Comparison of ENCODE assay signal across 1 cellular context in the genomic region with DNA sequence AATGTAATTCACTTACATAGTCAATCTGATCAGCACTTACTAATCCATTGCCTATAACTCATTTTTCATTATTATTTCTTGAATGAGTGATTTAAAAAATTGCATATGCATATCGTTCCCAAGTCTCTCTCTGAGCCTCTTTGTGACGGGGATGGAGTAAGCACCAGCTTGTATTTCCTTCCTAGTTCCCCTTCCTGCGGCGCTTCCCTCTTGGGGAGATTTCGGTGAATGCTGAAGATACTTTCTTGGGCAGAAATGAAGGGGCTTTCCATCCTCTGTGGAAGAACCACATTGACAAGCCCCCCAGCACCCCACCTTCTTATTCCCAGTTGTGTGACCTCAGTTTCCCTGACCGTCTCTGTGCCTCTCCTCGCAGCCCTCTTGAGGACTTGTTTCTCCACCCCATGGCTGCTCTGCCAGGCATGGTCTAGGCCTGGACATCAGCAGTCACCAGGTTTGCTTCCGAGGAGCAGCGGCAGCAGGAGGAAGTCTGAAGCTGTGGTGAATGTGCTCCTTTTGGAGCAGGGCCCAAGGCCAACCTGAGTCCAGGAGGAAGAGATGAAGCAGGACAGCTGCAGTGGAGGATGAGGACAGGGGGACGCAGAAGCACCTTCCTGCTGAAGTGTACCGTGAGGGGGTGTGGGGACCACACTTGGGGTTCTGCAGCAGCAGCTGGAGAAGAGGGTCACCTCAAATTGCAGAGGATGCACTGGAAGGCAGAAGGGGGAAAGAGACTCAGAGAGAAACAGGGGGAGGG.
TF ChIP-seq lines count a peak whose summit lies in the region.

No MANE protein-coding gene starts in this region.

TF ChIP-seq in GM12878, 131 proteins besides CTCF, POLR2A, EP300 and RAD21 (continued from another document and continues in another):
- TF ChIP-seq, protein P1, sequence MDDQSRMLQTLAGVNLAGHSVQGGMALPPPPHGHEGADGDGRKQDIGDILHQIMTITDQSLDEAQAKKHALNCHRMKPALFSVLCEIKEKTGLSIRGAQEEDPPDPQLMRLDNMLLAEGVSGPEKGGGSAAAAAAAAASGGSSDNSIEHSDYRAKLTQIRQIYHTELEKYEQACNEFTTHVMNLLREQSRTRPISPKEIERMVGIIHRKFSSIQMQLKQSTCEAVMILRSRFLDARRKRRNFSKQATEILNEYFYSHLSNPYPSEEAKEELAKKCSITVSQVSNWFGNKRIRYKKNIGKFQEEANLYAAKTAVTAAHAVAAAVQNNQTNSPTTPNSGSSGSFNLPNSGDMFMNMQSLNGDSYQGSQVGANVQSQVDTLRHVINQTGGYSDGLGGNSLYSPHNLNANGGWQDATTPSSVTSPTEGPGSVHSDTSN (IDR thresholded peaks at IDR 0.05; ENCODE audit: insufficient replicate concordance, low read depth, low read length) = no peak
- TF ChIP-seq, protein P2, sequence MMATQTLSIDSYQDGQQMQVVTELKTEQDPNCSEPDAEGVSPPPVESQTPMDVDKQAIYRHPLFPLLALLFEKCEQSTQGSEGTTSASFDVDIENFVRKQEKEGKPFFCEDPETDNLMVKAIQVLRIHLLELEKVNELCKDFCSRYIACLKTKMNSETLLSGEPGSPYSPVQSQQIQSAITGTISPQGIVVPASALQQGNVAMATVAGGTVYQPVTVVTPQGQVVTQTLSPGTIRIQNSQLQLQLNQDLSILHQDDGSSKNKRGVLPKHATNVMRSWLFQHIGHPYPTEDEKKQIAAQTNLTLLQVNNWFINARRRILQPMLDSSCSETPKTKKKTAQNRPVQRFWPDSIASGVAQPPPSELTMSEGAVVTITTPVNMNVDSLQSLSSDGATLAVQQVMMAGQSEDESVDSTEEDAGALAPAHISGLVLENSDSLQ (IDR thresholded peaks at IDR 0.05) = no peak
- TF ChIP-seq NBN (IDR thresholded peaks at IDR 0.05) = peak; percentile 46; the same call in 1 of the 2 replicates
- no peak for TF ChIP-seq RB1 (IDR thresholded peaks at IDR 0.05; ENCODE audit: borderline replicate concordance)
- TF ChIP-seq, protein P3, sequence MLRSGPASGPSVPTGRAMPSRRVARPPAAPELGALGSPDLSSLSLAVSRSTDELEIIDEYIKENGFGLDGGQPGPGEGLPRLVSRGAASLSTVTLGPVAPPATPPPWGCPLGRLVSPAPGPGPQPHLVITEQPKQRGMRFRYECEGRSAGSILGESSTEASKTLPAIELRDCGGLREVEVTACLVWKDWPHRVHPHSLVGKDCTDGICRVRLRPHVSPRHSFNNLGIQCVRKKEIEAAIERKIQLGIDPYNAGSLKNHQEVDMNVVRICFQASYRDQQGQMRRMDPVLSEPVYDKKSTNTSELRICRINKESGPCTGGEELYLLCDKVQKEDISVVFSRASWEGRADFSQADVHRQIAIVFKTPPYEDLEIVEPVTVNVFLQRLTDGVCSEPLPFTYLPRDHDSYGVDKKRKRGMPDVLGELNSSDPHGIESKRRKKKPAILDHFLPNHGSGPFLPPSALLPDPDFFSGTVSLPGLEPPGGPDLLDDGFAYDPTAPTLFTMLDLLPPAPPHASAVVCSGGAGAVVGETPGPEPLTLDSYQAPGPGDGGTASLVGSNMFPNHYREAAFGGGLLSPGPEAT (IDR thresholded peaks at IDR 0.05; ENCODE audit: low read depth) = peak; percentile 21; the same call in 1 of the 2 replicates
- no peak for TF ChIP-seq BRCA1 (IDR thresholded peaks at IDR 0.05; ENCODE audit: low read depth, low read length)
- TF ChIP-seq FOS (IDR thresholded peaks at IDR 0.05; ENCODE audit: borderline replicate concordance, extremely low read depth, insufficient read length) = no peak
- TF ChIP-seq, protein P4, sequence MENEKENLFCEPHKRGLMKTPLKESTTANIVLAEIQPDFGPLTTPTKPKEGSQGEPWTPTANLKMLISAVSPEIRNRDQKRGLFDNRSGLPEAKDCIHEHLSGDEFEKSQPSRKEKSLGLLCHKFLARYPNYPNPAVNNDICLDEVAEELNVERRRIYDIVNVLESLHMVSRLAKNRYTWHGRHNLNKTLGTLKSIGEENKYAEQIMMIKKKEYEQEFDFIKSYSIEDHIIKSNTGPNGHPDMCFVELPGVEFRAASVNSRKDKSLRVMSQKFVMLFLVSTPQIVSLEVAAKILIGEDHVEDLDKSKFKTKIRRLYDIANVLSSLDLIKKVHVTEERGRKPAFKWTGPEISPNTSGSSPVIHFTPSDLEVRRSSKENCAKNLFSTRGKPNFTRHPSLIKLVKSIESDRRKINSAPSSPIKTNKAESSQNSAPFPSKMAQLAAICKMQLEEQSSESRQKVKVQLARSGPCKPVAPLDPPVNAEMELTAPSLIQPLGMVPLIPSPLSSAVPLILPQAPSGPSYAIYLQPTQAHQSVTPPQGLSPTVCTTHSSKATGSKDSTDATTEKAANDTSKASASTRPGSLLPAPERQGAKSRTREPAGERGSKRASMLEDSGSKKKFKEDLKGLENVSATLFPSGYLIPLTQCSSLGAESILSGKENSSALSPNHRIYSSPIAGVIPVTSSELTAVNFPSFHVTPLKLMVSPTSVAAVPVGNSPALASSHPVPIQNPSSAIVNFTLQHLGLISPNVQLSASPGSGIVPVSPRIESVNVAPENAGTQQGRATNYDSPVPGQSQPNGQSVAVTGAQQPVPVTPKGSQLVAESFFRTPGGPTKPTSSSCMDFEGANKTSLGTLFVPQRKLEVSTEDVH (IDR thresholded peaks at IDR 0.05; ENCODE audit: low read depth, partially characterized antibody) = no peak
- TF ChIP-seq, protein P5, sequence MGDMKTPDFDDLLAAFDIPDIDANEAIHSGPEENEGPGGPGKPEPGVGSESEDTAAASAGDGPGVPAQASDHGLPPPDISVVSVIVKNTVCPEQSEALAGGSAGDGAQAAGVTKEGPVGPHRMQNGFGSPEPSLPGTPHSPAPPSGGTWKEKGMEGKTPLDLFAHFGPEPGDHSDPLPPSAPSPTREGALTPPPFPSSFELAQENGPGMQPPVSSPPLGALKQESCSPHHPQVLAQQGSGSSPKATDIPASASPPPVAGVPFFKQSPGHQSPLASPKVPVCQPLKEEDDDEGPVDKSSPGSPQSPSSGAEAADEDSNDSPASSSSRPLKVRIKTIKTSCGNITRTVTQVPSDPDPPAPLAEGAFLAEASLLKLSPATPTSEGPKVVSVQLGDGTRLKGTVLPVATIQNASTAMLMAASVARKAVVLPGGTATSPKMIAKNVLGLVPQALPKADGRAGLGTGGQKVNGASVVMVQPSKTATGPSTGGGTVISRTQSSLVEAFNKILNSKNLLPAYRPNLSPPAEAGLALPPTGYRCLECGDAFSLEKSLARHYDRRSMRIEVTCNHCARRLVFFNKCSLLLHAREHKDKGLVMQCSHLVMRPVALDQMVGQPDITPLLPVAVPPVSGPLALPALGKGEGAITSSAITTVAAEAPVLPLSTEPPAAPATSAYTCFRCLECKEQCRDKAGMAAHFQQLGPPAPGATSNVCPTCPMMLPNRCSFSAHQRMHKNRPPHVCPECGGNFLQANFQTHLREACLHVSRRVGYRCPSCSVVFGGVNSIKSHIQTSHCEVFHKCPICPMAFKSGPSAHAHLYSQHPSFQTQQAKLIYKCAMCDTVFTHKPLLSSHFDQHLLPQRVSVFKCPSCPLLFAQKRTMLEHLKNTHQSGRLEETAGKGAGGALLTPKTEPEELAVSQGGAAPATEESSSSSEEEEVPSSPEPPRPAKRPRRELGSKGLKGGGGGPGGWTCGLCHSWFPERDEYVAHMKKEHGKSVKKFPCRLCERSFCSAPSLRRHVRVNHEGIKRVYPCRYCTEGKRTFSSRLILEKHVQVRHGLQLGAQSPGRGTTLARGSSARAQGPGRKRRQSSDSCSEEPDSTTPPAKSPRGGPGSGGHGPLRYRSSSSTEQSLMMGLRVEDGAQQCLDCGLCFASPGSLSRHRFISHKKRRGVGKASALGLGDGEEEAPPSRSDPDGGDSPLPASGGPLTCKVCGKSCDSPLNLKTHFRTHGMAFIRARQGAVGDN (IDR thresholded peaks at IDR 0.05) = peak; percentile 56
- peak; percentile 88 for TF ChIP-seq HDGF (IDR thresholded peaks at IDR 0.05)
- TF ChIP-seq, protein P6, sequence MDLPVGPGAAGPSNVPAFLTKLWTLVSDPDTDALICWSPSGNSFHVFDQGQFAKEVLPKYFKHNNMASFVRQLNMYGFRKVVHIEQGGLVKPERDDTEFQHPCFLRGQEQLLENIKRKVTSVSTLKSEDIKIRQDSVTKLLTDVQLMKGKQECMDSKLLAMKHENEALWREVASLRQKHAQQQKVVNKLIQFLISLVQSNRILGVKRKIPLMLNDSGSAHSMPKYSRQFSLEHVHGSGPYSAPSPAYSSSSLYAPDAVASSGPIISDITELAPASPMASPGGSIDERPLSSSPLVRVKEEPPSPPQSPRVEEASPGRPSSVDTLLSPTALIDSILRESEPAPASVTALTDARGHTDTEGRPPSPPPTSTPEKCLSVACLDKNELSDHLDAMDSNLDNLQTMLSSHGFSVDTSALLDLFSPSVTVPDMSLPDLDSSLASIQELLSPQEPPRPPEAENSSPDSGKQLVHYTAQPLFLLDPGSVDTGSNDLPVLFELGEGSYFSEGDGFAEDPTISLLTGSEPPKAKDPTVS (IDR thresholded peaks at IDR 0.05; ENCODE audit: low read depth, low read length) = no peak
- TF ChIP-seq, protein P7, sequence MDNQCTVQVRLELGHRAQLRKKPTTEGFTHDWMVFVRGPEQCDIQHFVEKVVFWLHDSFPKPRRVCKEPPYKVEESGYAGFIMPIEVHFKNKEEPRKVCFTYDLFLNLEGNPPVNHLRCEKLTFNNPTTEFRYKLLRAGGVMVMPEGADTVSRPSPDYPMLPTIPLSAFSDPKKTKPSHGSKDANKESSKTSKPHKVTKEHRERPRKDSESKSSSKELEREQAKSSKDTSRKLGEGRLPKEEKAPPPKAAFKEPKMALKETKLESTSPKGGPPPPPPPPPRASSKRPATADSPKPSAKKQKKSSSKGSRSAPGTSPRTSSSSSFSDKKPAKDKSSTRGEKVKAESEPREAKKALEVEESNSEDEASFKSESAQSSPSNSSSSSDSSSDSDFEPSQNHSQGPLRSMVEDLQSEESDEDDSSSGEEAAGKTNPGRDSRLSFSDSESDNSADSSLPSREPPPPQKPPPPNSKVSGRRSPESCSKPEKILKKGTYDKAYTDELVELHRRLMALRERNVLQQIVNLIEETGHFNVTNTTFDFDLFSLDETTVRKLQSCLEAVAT (IDR thresholded peaks at IDR 0.05) = peak; percentile 97
- no peak for TF ChIP-seq SP1 (IDR thresholded peaks at IDR 0.05; ENCODE audit: low read depth, low read length)
- no peak; the same call in 1 of the 2 replicates for TF ChIP-seq EED (IDR thresholded peaks at IDR 0.05; ENCODE audit: low read depth)
- TF ChIP-seq TARDBP (IDR thresholded peaks at IDR 0.05; ENCODE audit: borderline replicate concordance) = no peak
- TF ChIP-seq, protein P8, sequence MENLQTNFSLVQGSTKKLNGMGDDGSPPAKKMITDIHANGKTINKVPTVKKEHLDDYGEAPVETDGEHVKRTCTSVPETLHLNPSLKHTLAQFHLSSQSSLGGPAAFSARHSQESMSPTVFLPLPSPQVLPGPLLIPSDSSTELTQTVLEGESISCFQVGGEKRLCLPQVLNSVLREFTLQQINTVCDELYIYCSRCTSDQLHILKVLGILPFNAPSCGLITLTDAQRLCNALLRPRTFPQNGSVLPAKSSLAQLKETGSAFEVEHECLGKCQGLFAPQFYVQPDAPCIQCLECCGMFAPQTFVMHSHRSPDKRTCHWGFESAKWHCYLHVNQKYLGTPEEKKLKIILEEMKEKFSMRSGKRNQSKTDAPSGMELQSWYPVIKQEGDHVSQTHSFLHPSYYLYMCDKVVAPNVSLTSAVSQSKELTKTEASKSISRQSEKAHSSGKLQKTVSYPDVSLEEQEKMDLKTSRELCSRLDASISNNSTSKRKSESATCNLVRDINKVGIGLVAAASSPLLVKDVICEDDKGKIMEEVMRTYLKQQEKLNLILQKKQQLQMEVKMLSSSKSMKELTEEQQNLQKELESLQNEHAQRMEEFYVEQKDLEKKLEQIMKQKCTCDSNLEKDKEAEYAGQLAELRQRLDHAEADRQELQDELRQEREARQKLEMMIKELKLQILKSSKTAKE (IDR thresholded peaks at IDR 0.05; ENCODE audit: low read depth, poor library complexity, severe bottlenecking) = no peak
- TF ChIP-seq, protein P9, sequence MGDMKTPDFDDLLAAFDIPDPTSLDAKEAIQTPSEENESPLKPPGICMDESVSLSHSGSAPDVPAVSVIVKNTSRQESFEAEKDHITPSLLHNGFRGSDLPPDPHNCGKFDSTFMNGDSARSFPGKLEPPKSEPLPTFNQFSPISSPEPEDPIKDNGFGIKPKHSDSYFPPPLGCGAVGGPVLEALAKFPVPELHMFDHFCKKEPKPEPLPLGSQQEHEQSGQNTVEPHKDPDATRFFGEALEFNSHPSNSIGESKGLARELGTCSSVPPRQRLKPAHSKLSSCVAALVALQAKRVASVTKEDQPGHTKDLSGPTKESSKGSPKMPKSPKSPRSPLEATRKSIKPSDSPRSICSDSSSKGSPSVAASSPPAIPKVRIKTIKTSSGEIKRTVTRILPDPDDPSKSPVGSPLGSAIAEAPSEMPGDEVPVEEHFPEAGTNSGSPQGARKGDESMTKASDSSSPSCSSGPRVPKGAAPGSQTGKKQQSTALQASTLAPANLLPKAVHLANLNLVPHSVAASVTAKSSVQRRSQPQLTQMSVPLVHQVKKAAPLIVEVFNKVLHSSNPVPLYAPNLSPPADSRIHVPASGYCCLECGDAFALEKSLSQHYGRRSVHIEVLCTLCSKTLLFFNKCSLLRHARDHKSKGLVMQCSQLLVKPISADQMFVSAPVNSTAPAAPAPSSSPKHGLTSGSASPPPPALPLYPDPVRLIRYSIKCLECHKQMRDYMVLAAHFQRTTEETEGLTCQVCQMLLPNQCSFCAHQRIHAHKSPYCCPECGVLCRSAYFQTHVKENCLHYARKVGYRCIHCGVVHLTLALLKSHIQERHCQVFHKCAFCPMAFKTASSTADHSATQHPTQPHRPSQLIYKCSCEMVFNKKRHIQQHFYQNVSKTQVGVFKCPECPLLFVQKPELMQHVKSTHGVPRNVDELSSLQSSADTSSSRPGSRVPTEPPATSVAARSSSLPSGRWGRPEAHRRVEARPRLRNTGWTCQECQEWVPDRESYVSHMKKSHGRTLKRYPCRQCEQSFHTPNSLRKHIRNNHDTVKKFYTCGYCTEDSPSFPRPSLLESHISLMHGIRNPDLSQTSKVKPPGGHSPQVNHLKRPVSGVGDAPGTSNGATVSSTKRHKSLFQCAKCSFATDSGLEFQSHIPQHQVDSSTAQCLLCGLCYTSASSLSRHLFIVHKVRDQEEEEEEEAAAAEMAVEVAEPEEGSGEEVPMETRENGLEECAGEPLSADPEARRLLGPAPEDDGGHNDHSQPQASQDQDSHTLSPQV (IDR thresholded peaks at IDR 0.05) = 0 out of 2 replicates have a peak, but pooled peaks have one; percentile 35
- TF ChIP-seq, protein P10, sequence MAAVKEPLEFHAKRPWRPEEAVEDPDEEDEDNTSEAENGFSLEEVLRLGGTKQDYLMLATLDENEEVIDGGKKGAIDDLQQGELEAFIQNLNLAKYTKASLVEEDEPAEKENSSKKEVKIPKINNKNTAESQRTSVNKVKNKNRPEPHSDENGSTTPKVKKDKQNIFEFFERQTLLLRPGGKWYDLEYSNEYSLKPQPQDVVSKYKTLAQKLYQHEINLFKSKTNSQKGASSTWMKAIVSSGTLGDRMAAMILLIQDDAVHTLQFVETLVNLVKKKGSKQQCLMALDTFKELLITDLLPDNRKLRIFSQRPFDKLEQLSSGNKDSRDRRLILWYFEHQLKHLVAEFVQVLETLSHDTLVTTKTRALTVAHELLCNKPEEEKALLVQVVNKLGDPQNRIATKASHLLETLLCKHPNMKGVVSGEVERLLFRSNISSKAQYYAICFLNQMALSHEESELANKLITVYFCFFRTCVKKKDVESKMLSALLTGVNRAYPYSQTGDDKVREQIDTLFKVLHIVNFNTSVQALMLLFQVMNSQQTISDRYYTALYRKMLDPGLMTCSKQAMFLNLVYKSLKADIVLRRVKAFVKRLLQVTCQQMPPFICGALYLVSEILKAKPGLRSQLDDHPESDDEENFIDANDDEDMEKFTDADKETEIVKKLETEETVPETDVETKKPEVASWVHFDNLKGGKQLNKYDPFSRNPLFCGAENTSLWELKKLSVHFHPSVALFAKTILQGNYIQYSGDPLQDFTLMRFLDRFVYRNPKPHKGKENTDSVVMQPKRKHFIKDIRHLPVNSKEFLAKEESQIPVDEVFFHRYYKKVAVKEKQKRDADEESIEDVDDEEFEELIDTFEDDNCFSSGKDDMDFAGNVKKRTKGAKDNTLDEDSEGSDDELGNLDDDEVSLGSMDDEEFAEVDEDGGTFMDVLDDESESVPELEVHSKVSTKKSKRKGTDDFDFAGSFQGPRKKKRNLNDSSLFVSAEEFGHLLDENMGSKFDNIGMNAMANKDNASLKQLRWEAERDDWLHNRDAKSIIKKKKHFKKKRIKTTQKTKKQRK (IDR thresholded peaks at IDR 0.05; ENCODE audit: low read depth, low read length) = no peak
